1 cellular context compared by ENCODE assay signal in genomic region chr16:88338111-88338510, GRCh38.
TF ChIP-seq lines count a peak whose summit lies in the region.

No MANE protein-coding gene starts in this region.

TF ChIP-seq in A549, 52 proteins besides CTCF, POLR2A, EP300 and RAD21 (continued from another document):
- no peak for TF ChIP-seq REST (IDR thresholded peaks at IDR 0.05)
- no peak for TF ChIP-seq NFE2L2 (conservative IDR thresholded peaks at IDR 0.05; ENCODE audit: low read length)
- TF ChIP-seq KDM1A (IDR thresholded peaks at IDR 0.05; ENCODE audit: low read depth): no peak
- no peak for TF ChIP-seq SREBF2 (IDR thresholded peaks at IDR 0.05)
- TF ChIP-seq HOXB5 (CRISPR knock-in tag; IDR thresholded peaks at IDR 0.05): no peak
- no peak for TF ChIP-seq RCOR1 (IDR thresholded peaks at IDR 0.05; ENCODE audit: low read depth, low read length)
- no peak for TF ChIP-seq POLR2AphosphoS2 (conservative IDR thresholded peaks at IDR 0.05; ENCODE audit: low read length)
- TF ChIP-seq ZNF302 (CRISPR knock-in tag; IDR thresholded peaks at IDR 0.05): no peak
